Comparison of ENCODE assay signal across 1 cellular context in genomic region chr3:128835096-128835495, GRCh38.
TF ChIP-seq lines count a peak whose summit lies in the region.

No MANE protein-coding gene starts in this region.

TF ChIP-seq in K562, 482 proteins besides CTCF, POLR2A, EP300 and RAD21 (continued from another document):
- no peak for TF ChIP-seq ELK3 (CRISPR knock-in tag; IDR thresholded peaks at IDR 0.05)
